ENCODE assay signal across 19 cellular contexts in genomic region chr4:44438687-44439086, GRCh38. TPM values are rescaled to one million over a fixed set of nuclear protein-coding genes. Genes with fewer than 3 reads are reported as not detected.
DNase-seq lines count a peak whose midpoint lies in the region; ATAC-seq and TF ChIP-seq lines count a peak whose summit lies in the region.
"Had no signal": no experiment of that assay in that cellular context is flagged by ENCODE, and none has a peak within 500 bp of the region (broad histone marks: within the 10 kb centered on the region; RNA-seq: fewer than 3 reads in every experiment).

No MANE protein-coding gene starts in this region.

- no peak overlapping the region for H3K4me2 ChIP-seq in mesendoderm (ENCODE audit: low read length)
- H3K4me2 ChIP-seq: A549, BLaER1 had no signal

- peaks cover 2% of the 10 kb centered on the region for H3K4me1 ChIP-seq in mesendoderm (ENCODE audit: control insufficient read depth, low read depth, low read length)
- H3K4me1 ChIP-seq in vagina: no peaks in the 10 kb centered on the region
- H3K4me1 ChIP-seq: A549, BLaER1, HAP-1 had no signal

- H3K4me3 ChIP-seq in mesendoderm (ENCODE audit: low read length): no peak overlapping the region
- no peak overlapping the region for H3K4me3 ChIP-seq in vagina
- H3K4me3 ChIP-seq: A549, BLaER1, GM12878, GM23248, HAP-1 had no signal

- no peak for TF ChIP-seq POLR2A in vagina (IDR thresholded peaks at IDR 0.05)

- H3K9ac ChIP-seq in mesendoderm (ENCODE audit: low read length): no peak overlapping the region
- H3K9ac ChIP-seq: BLaER1, GM23248 had no signal

- no peak overlapping the region for H2BK5ac ChIP-seq in mesendoderm (ENCODE audit: low read length)

- no peak overlapping the region for H3K27ac ChIP-seq in mesendoderm (ENCODE audit: low read depth, low read length)
- H3K27ac ChIP-seq in vagina: no peak overlapping the region
- H3K27ac ChIP-seq: 22Rv1, A549, BLaER1, GM23248 had no signal

- TF ChIP-seq CTCF in vagina (IDR thresholded peaks at IDR 0.05): no peak

- no peak overlapping the region for H4K5ac ChIP-seq in mesendoderm (ENCODE audit: low read length)

- H3K36me3 ChIP-seq in mesendoderm (ENCODE audit: control insufficient read depth, insufficient read depth, low read length) (no peaks in the 10 kb centered on the region), vagina (no peaks in the 10 kb centered on the region)
- H3K36me3 ChIP-seq: BLaER1, HAP-1 had no signal

- no peak overlapping the region for H3K4ac ChIP-seq in mesendoderm (ENCODE audit: low read depth, low read length)

- no peaks in the 10 kb centered on the region for H3K79me2 ChIP-seq in mesendoderm (ENCODE audit: control insufficient read depth, insufficient read depth, low read length)

- no peak overlapping the region for H4K8ac ChIP-seq in mesendoderm (ENCODE audit: low read depth, low read length)

- H3K27me3 ChIP-seq in mesendoderm (ENCODE audit: insufficient read depth, low read length, poor library complexity): no peaks in the 10 kb centered on the region
- no peaks in the 10 kb centered on the region for H3K27me3 ChIP-seq in vagina
- H3K27me3 ChIP-seq: BLaER1 had no signal

- no peaks in the 10 kb centered on the region for H3K79me1 ChIP-seq in mesendoderm (ENCODE audit: low read length)

- H3K9me3 ChIP-seq in vagina: no peaks in the 10 kb centered on the region
- H3K9me3 ChIP-seq: A549, BLaER1, HAP-1 had no signal

- no peak overlapping the region for H2BK120ac ChIP-seq in mesendoderm (ENCODE audit: low read depth, low read length)

- H3K18ac ChIP-seq in mesendoderm (ENCODE audit: low read length): no peak overlapping the region

- H2AK5ac ChIP-seq in mesendoderm (ENCODE audit: low read length): no peak overlapping the region

- no peak for ATAC-seq in GM19395 (IDR thresholded peaks at IDR 0.05; ENCODE audit: unreplicated experiment)
- no peak for ATAC-seq in stimulated activated naive CD8-positive, alpha-beta T cell treated with anti-CD3 and anti-CD28 coated beads, Interleukin-15, Interleukin-2, amounts not matched to agents 100 U/mL and 50 U/mL, for 24 hours
- ATAC-seq: A549, GM12878, HepG2 had no signal

- H3K56ac ChIP-seq in mesendoderm (ENCODE audit: low read length): no peak overlapping the region

- intact Hi-C loops in vagina (cut with DNase I): no loop called here

- H2BK15ac ChIP-seq in mesendoderm (replicated peaks; ENCODE audit: low read depth): no peak overlapping the region

- H3K23ac ChIP-seq in mesendoderm (ENCODE audit: low read length): no peak overlapping the region

- DNase-seq in NCI-H2171 treated with DMSO at 0.1 percent for 48 hours (lab: John Stamatoyannopoulos, UW): peak; percentile 14
- no peak for DNase-seq in NCI-H2171 (lab: John Stamatoyannopoulos, UW)
- DNase-seq in cerebellar cortex (ENCODE audit: low spot score): peak; percentile 51
- peak; percentile 7 for DNase-seq in mesendoderm
- DNase-seq in vagina (ENCODE audit: extremely low spot score in 2 of 2): no peak
- DNase-seq in stimulated activated naive CD8-positive, alpha-beta T cell treated with anti-CD3 and anti-CD28 coated beads, Interleukin-15, Interleukin-2, amounts not matched to agents 100 U/mL and 50 U/mL, for 24 hours: no peak
- DNase-seq: AML-193; CD4-positive, alpha-beta memory T cell; DMS79 treated with DMSO at 0.1 percent for 48 hours; GM23248 had no signal

RNA-seq across cellular contexts. Expression of gene KCTD8, which starts 9.9 kb away (rescaled TPM):
- 1.1 TPM for polyA plus RNA-seq in mesendoderm (2013, experiment 1 of 2)
- polyA plus RNA-seq in mesendoderm (2013, experiment 2 of 2): 1.4 TPM
- total RNA-seq in vagina: not detected
- total RNA-seq: CD4-positive, alpha-beta memory T cell; GM12878; GM23248; HepG2 had no signal
- polyA plus RNA-seq: A549; CD14-positive monocyte; CD4-positive, alpha-beta memory T cell; GM23248; HepG2; IgD-negative memory B cell had no signal

Comparison
In these comparisons a context has a peak if more than half of its experiments do, and no peak if none do; other contexts are left out.
1. DNase-seq: peak in NCI-H2171 treated with DMSO at 0.1 percent for 48 hours (single experiment), cerebellar cortex (single experiment) and mesendoderm (single experiment); none in NCI-H2171 (single experiment), vagina (0 of 2) and stimulated activated naive CD8-positive, alpha-beta T cell treated with anti-CD3 and anti-CD28 coated beads, Interleukin-15, Interleukin-2, amounts not matched to agents 100 U/mL and 50 U/mL, for 24 hours (single experiment).